In genomic region chr6:29942275-29943052, GRCh38 we compare ENCODE assay signal across 1 cellular context.
TF ChIP-seq lines count a peak whose summit lies in the region.

Gene HLA-A (plus strand): TSS chr6:29942532. CDS start chr6:29942554, 22 bp downstream.

TF ChIP-seq in HepG2, 621 proteins besides CTCF, POLR2A, EP300 and RAD21 (continued from another document and continues in another):
- TF ChIP-seq ZNF644 (CRISPR knock-in tag; IDR thresholded peaks at IDR 0.05; ENCODE audit: low read depth) (no peak), POLR2G (IDR thresholded peaks at IDR 0.05; ENCODE audit: low read depth, low read length) (peak; percentile 91), HMG20A (CRISPR knock-in tag; IDR thresholded peaks at IDR 0.05; ENCODE audit: borderline replicate concordance) (no peak), PCBP1 (IDR thresholded peaks at IDR 0.05; ENCODE audit: borderline replicate concordance, low read depth, low read length) (no peak), NPAS2 (CRISPR knock-in tag; IDR thresholded peaks at IDR 0.05; ENCODE audit: borderline replicate concordance) (no peak), ATF1 (CRISPR knock-in tag; IDR thresholded peaks at IDR 0.05) (peak; percentile 86), ZSCAN9 (CRISPR knock-in tag; IDR thresholded peaks at IDR 0.05; ENCODE audit: borderline replicate concordance) (no peak), DPF2 (CRISPR knock-in tag; IDR thresholded peaks at IDR 0.05; ENCODE audit: borderline replicate concordance, low read depth) (no peak), ZNF10 (CRISPR knock-in tag; IDR thresholded peaks at IDR 0.05; ENCODE audit: borderline replicate concordance, low read depth) (no peak), ZBTB7A (CRISPR knock-in tag; IDR thresholded peaks at IDR 0.05) (no peak), ZFX (CRISPR knock-in tag; IDR thresholded peaks at IDR 0.05; ENCODE audit: low read depth) (0 out of 2 replicates have a peak, but pooled peaks have one; percentile 24), GLMP (CRISPR knock-in tag; IDR thresholded peaks at IDR 0.05; ENCODE audit: borderline replicate concordance) (no peak), PAWR (CRISPR knock-in tag; IDR thresholded peaks at IDR 0.05; ENCODE audit: borderline replicate concordance) (no peak), YY1 (IDR thresholded peaks at IDR 0.05; ENCODE audit: insufficient read depth, insufficient replicate concordance, low read depth, low read length) (peak; percentile 65), SALL1 (CRISPR knock-in tag; IDR thresholded peaks at IDR 0.05) (no peak), KLF12 (CRISPR knock-in tag; IDR thresholded peaks at IDR 0.05; ENCODE audit: borderline replicate concordance) (no peak), REPIN1 (CRISPR knock-in tag; IDR thresholded peaks at IDR 0.05; ENCODE audit: borderline replicate concordance, low read depth) (no peak), ONECUT2 (CRISPR knock-in tag; IDR thresholded peaks at IDR 0.05) (no peak), MIER2 (CRISPR knock-in tag; IDR thresholded peaks at IDR 0.05) (no peak), BORCS8-MEF2B (CRISPR knock-in tag; IDR thresholded peaks at IDR 0.05) (no peak), POLR2AphosphoS5 (IDR thresholded peaks at IDR 0.05; ENCODE audit: low read depth, low read length) (peak; percentile 88), ZMYM3 (CRISPR knock-in tag; IDR thresholded peaks at IDR 0.05) (no peak), ZFP82 (CRISPR knock-in tag; IDR thresholded peaks at IDR 0.05; ENCODE audit: borderline replicate concordance) (no peak), MZF1 (CRISPR knock-in tag; IDR thresholded peaks at IDR 0.05; ENCODE audit: borderline replicate concordance) (no peak), GABPA (IDR thresholded peaks at IDR 0.05; ENCODE audit: low read depth, low read length) (no peak), GABPA (CRISPR knock-in tag; IDR thresholded peaks at IDR 0.05; ENCODE audit: low read depth) (no peak), GMEB2 (CRISPR knock-in tag; IDR thresholded peaks at IDR 0.05; ENCODE audit: low read depth) (no peak), TFAP4 (IDR thresholded peaks at IDR 0.05; ENCODE audit: borderline replicate concordance, low read depth) (no peak), HOXA9 (CRISPR knock-in tag; IDR thresholded peaks at IDR 0.05; ENCODE audit: borderline replicate concordance) (no peak), ZNF879 (CRISPR knock-in tag; IDR thresholded peaks at IDR 0.05) (no peak), HNRNPK (IDR thresholded peaks at IDR 0.05; ENCODE audit: low read depth, low read length, poor library complexity, severe bottlenecking) (peak; percentile 11), CREM (IDR thresholded peaks at IDR 0.05) (peak; percentile 84), CREM (CRISPR knock-in tag; IDR thresholded peaks at IDR 0.05) (no peak), NFKB2 (CRISPR knock-in tag; IDR thresholded peaks at IDR 0.05; ENCODE audit: borderline replicate concordance) (peak; percentile 25; the same call in 1 of the 2 replicates), ZNF33A (CRISPR knock-in tag; IDR thresholded peaks at IDR 0.05; ENCODE audit: borderline replicate concordance) (no peak), CHD2 (IDR thresholded peaks at IDR 0.05; ENCODE audit: low read depth, low read length) (no peak), TAF15 (IDR thresholded peaks at IDR 0.05; ENCODE audit: low read depth, low read length, poor library complexity, severe bottlenecking) (no peak), ZNF282 (IDR thresholded peaks at IDR 0.05; ENCODE audit: partially characterized antibody) (no peak), ZBTB8A (CRISPR knock-in tag; IDR thresholded peaks at IDR 0.05; ENCODE audit: borderline replicate concordance, low read depth) (no peak), GABPB1 (CRISPR knock-in tag; IDR thresholded peaks at IDR 0.05) (peak; percentile 40; the same call in 1 of the 2 replicates), ZNF383 (CRISPR knock-in tag; IDR thresholded peaks at IDR 0.05; ENCODE audit: borderline replicate concordance) (no peak), ZNF354B (CRISPR knock-in tag; IDR thresholded peaks at IDR 0.05) (no peak), AGO1 (IDR thresholded peaks at IDR 0.05; ENCODE audit: low read depth, low read length, poor library complexity, severe bottlenecking) (no peak), CBFB (CRISPR knock-in tag; IDR thresholded peaks at IDR 0.05) (no peak), GPBP1L1 (CRISPR knock-in tag; IDR thresholded peaks at IDR 0.05) (no peak), ZNF850 (CRISPR knock-in tag; conservative IDR thresholded peaks at IDR 0.05) (no peak), ATRX (CRISPR knock-in tag; IDR thresholded peaks at IDR 0.05; ENCODE audit: borderline replicate concordance) (no peak), ZNF775 (CRISPR knock-in tag; IDR thresholded peaks at IDR 0.05; ENCODE audit: borderline replicate concordance) (no peak), SUZ12 (IDR thresholded peaks at IDR 0.05; ENCODE audit: low read depth, low read length) (no peak), CREB3 (CRISPR knock-in tag; IDR thresholded peaks at IDR 0.05) (no peak), STAT5B (CRISPR knock-in tag; IDR thresholded peaks at IDR 0.05) (no peak), SNAPC5 (CRISPR knock-in tag; IDR thresholded peaks at IDR 0.05; ENCODE audit: borderline replicate concordance) (no peak), ZNF205 (CRISPR knock-in tag; IDR thresholded peaks at IDR 0.05) (no peak), SMYD3 (CRISPR knock-in tag; IDR thresholded peaks at IDR 0.05) (no peak), IKZF1 (IDR thresholded peaks at IDR 0.05) (no peak), THYN1 (CRISPR knock-in tag; IDR thresholded peaks at IDR 0.05; ENCODE audit: borderline replicate concordance, low read depth) (no peak), TAF1 (CRISPR knock-in tag; IDR thresholded peaks at IDR 0.05) (peak; percentile 50; the same call in 1 of the 2 replicates), RFX3 (CRISPR knock-in tag; IDR thresholded peaks at IDR 0.05) (no peak), PHF8 (CRISPR knock-in tag; IDR thresholded peaks at IDR 0.05) (peak; percentile 55; the same call in 1 of the 2 replicates), ARNT (IDR thresholded peaks at IDR 0.05) (no peak), U2AF2 (IDR thresholded peaks at IDR 0.05; ENCODE audit: low read depth, low read length) (no peak), CENPX (CRISPR knock-in tag; IDR thresholded peaks at IDR 0.05) (no peak), SCMH1 (CRISPR knock-in tag; IDR thresholded peaks at IDR 0.05; ENCODE audit: borderline replicate concordance) (no peak), TEAD3 (CRISPR knock-in tag; optimal IDR thresholded peaks at IDR 0.05; ENCODE audit: borderline replicate concordance) (no peak), ZNF878 (CRISPR knock-in tag; IDR thresholded peaks at IDR 0.05) (no peak)
- TF ChIP-seq, protein P1, sequence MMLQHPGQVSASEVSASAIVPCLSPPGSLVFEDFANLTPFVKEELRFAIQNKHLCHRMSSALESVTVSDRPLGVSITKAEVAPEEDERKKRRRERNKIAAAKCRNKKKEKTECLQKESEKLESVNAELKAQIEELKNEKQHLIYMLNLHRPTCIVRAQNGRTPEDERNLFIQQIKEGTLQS (CRISPR knock-in tag; IDR thresholded peaks at IDR 0.05), result no peak
- TF ChIP-seq, protein P2, sequence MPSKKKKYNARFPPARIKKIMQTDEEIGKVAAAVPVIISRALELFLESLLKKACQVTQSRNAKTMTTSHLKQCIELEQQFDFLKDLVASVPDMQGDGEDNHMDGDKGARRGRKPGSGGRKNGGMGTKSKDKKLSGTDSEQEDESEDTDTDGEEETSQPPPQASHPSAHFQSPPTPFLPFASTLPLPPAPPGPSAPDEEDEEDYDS (CRISPR knock-in tag; IDR thresholded peaks at IDR 0.05), result peak; percentile 89
- TF ChIP-seq, protein P3, sequence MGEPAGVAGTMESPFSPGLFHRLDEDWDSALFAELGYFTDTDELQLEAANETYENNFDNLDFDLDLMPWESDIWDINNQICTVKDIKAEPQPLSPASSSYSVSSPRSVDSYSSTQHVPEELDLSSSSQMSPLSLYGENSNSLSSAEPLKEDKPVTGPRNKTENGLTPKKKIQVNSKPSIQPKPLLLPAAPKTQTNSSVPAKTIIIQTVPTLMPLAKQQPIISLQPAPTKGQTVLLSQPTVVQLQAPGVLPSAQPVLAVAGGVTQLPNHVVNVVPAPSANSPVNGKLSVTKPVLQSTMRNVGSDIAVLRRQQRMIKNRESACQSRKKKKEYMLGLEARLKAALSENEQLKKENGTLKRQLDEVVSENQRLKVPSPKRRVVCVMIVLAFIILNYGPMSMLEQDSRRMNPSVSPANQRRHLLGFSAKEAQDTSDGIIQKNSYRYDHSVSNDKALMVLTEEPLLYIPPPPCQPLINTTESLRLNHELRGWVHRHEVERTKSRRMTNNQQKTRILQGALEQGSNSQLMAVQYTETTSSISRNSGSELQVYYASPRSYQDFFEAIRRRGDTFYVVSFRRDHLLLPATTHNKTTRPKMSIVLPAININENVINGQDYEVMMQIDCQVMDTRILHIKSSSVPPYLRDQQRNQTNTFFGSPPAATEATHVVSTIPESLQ (CRISPR knock-in tag; conservative IDR thresholded peaks at IDR 0.05), result no peak
- TF ChIP-seq, protein P4, sequence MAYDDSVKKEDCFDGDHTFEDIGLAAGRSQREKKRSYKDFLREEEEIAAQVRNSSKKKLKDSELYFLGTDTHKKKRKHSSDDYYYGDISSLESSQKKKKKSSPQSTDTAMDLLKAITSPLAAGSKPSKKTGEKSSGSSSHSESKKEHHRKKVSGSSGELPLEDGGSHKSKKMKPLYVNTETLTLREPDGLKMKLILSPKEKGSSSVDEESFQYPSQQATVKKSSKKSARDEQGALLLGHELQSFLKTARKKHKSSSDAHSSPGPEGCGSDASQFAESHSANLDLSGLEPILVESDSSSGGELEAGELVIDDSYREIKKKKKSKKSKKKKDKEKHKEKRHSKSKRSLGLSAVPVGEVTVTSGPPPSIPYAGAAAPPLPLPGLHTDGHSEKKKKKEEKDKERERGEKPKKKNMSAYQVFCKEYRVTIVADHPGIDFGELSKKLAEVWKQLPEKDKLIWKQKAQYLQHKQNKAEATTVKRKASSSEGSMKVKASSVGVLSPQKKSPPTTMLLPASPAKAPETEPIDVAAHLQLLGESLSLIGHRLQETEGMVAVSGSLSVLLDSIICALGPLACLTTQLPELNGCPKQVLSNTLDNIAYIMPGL (CRISPR knock-in tag; IDR thresholded peaks at IDR 0.05; ENCODE audit: borderline replicate concordance in 1 of 2, low read depth in 1 of 2), result peak in 1 of 2 experiments; percentile 29; a peak in 1 of 4 replicates
- TF ChIP-seq, protein P5, sequence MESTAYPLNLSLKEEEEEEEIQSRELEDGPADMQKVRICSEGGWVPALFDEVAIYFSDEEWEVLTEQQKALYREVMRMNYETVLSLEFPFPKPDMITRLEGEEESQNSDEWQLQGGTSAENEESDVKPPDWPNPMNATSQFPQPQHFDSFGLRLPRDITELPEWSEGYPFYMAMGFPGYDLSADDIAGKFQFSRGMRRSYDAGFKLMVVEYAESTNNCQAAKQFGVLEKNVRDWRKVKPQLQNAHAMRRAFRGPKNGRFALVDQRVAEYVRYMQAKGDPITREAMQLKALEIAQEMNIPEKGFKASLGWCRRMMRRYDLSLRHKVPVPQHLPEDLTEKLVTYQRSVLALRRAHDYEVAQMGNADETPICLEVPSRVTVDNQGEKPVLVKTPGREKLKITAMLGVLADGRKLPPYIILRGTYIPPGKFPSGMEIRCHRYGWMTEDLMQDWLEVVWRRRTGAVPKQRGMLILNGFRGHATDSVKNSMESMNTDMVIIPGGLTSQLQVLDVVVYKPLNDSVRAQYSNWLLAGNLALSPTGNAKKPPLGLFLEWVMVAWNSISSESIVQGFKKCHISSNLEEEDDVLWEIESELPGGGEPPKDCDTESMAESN (CRISPR knock-in tag; conservative IDR thresholded peaks at IDR 0.05), result no peak
